In the genomic region with DNA sequence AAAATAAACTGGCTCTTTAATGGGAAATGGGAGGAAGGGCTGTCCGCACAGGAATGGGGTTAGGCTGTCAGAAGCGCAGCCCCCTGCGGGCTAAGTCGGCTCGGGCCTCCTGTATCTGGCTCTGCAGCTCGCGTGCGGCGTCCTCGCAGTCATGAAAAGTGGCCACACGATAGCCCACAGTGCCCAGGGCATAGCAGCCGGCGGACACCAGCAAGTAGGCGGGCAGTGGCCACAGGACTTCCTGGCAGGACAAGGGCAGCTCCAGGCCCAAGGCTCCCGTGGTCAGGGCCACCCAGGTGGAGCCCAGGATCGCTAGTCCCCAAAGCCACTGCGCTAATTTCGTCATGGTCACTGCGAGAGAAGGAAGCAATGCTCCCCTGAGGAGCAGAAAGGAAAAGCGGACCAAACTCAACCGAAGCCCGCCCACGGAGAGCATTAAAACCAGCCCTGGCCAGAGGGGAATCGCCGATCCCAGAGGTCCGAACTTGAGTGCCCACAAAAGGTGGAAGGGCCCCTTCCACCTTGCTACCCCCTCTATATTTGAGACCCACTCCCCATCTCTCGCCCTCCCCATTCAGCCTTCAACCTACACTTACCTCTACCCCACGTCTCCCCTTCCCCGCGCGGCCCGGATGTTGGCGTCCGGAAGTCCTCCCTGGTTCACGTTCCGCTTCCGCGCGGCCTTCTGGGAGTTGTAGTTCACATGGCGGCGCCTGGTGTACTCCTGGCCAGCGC, we compare ENCODE assay signal across 8 cellular contexts. TPM values are rescaled to one million over a fixed set of nuclear protein-coding genes. Genes with fewer than 3 reads are reported as not detected.
DNase-seq lines count a peak whose midpoint lies in the region; ATAC-seq and TF ChIP-seq lines count a peak whose summit lies in the region.

A gene with protein sequence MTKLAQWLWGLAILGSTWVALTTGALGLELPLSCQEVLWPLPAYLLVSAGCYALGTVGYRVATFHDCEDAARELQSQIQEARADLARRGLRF (minus strand): TSS at position 637 of the 735 bp plus-strand sequence. CDS start 291 bp downstream, at position 346.

- intact Hi-C loops in T-helper 1 cell treated with Interleukin-12 subunit alpha and Interleukin-12 subunit beta and Interleukin-4 antibody, amounts not matched to agents 30 ng/mL and 1 ng/mL, for 36 hours (cut with micrococcal nuclease): loop anchor here (1.0 to 5.0 kb wide), 6 partner anchors 32 to 914 kb away; a partner anchor contains a TSS
- intact Hi-C loops in heart left ventricle (cut with DNase I): loop anchor here in 1 of 10 donors (5.0 kb wide), 1 partner anchor 32 kb away; a partner anchor contains a TSS
- intact Hi-C loops in posterior vena cava (cut with DNase I): no loop called here

- H3K9me3 ChIP-seq in heart left ventricle (no peaks in the 10 kb centered on the region), upper lobe of left lung (no peaks in the 10 kb centered on the region)

- ATAC-seq in HG02623 (IDR thresholded peaks at IDR 0.05; ENCODE audit: unreplicated experiment) (peak; percentile 60), heart left ventricle (peak; percentile 67 to 84 (median 79)), upper lobe of left lung (ENCODE audit: low FRiP score in 2 of 2) (peak; percentile 86 to 88)

- no peak for TF ChIP-seq EP300 in upper lobe of left lung (IDR thresholded peaks at IDR 0.05)

- TF ChIP-seq POLR2A in heart left ventricle (IDR thresholded peaks at IDR 0.05): peak in 1 of 2 donors; percentile 62
- TF ChIP-seq POLR2A in upper lobe of left lung (IDR thresholded peaks at IDR 0.05): peak in 2 of 4 donors; percentile 27 to 85

- WGBS in adipose tissue, 3 donors: 0 to 1% (median 0%) methylated on average over 41 to 42 of the region's 42 CpGs
- 0 to 1% (median 1%) methylated on average over 40 to 42 of the region's 42 CpGs for WGBS in heart left ventricle, 4 donors
- 0% methylated on average over 24 to 36 of the region's 42 CpGs for WGBS in upper lobe of left lung, 2 donors

- peaks cover 0 to 15% (median 0%) of the 10 kb centered on the region in 9 donors for H3K36me3 ChIP-seq in heart left ventricle
- H3K36me3 ChIP-seq in upper lobe of left lung: peaks cover 0 to 4% (median 0%) of the 10 kb centered on the region in 4 donors

- peak within 1 kb of the TSS; percentile 62 to 96 (median 84) for H3K4me3 ChIP-seq in heart left ventricle
- H3K4me3 ChIP-seq in upper lobe of left lung: peak within 1 kb of the TSS; percentile 76 to 87 (median 78)

- H3K27me3 ChIP-seq in heart left ventricle (no peaks in the 10 kb centered on the region), upper lobe of left lung (no peaks in the 10 kb centered on the region)

- DNase-seq in GM04504 (ENCODE audit: low read depth) (peak; percentile 31), NCI-H146 (lab: John Stamatoyannopoulos, UW) (peak; percentile 84), heart left ventricle (peak; percentile 92 to 94 (median 93)), posterior vena cava (ENCODE audit: low spot score) (peak; percentile 97), upper lobe of left lung (peak; percentile 94 to 95)

- TF ChIP-seq CTCF in heart left ventricle (IDR thresholded peaks at IDR 0.05) (peak in 1 of 12 donors; percentile 6), upper lobe of left lung (IDR thresholded peaks at IDR 0.05) (peak in 2 of 6 experiments; percentile 4 to 15)

- H3K4me1 ChIP-seq in heart left ventricle (peaks cover 5 to 42% (median 28%) of the 10 kb centered on the region in 12 donors), upper lobe of left lung (peaks cover 26 to 38% (median 30%) of the 10 kb centered on the region in 4 donors)

- peak within 1 kb of the TSS; percentile 7 for H3K27ac ChIP-seq in adipose tissue (ENCODE audit: low read depth, low read length)
- H3K27ac ChIP-seq in heart left ventricle: peak within 1 kb of the TSS; percentile 37 to 97 (median 90)
- H3K27ac ChIP-seq in upper lobe of left lung: peak within 1 kb of the TSS; percentile 87 to 97 (median 91)

RNA-seq across cellular contexts. Expression of the gene that starts here (rescaled TPM):
- 35.7 and 38.4 TPM in 2 replicates for total RNA-seq in T-helper 1 cell treated with Interleukin-12 subunit alpha and Interleukin-12 subunit beta and Interleukin-4 antibody, amounts not matched to agents 30 ng/mL and 1 ng/mL, for 36 hours
- polyA plus RNA-seq in adipose tissue (100 to 1,000 TPM; 177 to 203 (median 201) TPM), heart left ventricle (100 to 1,000 TPM in 1 of 2 donors, 10 to 100 TPM in 1; 75.4 to 216 TPM)
- total RNA-seq in heart left ventricle (10 to 100 TPM; 46.1 to 70.7 (median 54.4) TPM), posterior vena cava (10 to 100 TPM; 53.1 to 75.2 TPM), upper lobe of left lung (100 to 1,000 TPM in 2 of 6 donors, 10 to 100 TPM in 3, not detected in 1; 25.1 to 112 (median 67.5) TPM)

Comparison
In these comparisons a context has a peak if more than half of its experiments do, and no peak if none do; other contexts are left out.
1. Peak in every context shown above with its lines: DNase-seq, ATAC-seq, H3K4me3 ChIP-seq and H3K27ac ChIP-seq.
2. DNase-seq: peak in every context shown above with its lines; median percentile 97 in posterior vena cava; 94 in upper lobe of left lung; 93 in heart left ventricle; 84 in NCI-H146; 31 in GM04504.
3. H3K27ac ChIP-seq: peak in every context shown above with its lines; median percentile 91 in upper lobe of left lung; 90 in heart left ventricle; 7 in adipose tissue.